In the genomic region with DNA sequence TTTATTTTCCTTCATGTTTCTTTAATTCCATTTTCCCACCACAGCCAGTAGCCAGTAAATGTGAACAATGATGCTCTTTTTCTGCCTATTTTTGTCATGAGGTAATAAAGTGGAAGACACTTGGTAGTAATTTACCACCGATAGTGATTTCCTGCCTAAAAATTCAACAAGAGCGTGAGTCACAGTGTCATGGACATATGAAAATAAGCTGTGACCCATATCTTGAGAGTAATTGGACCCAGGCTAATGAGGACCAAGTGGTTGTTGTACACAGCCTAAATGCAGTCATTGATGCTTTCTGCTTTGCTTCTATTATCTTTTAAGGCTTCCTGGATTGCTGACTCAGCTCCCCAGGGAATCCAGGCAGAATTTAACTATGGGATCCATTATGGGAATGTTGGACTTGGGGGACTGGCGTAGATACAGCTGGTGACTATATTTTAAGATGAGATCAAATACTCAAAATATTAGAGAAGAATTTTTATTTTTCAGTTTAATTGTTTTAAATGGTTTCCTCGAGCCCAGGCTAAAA, we compare ENCODE assay signal across 14 cellular contexts.
"Had no signal": no experiment of that assay in that cellular context is flagged by ENCODE, and none has a peak within 500 bp of the region (broad histone marks: within the 10 kb centered on the region; RNA-seq: fewer than 3 reads in every experiment).

No MANE protein-coding gene starts in this region.

- H3K4me1 ChIP-seq: esophagus muscularis mucosa, left ventricle myocardium inferior, psoas muscle, sigmoid colon had no signal

- H3K27me3 Mint-ChIP-seq: activated naive CD8-positive, alpha-beta T cell; memory B cell; T-helper 17 cell had no signal

- H3K4me3 Mint-ChIP-seq: activated naive CD8-positive, alpha-beta T cell; activated T-cell treated with anti-CD3 and anti-CD28 coated beads, Interleukin-2, amount 50 U/mL, for 4 hours; memory B cell; nephron; T-helper 17 cell had no signal

- H3K9me3 ChIP-seq: esophagus muscularis mucosa, left ventricle myocardium inferior, psoas muscle, sigmoid colon had no signal

- H3K4me1 Mint-ChIP-seq: memory B cell, nephron, T-helper 17 cell had no signal

- H3K9me3 Mint-ChIP-seq: nephron had no signal

- H3K36me3 Mint-ChIP-seq: activated naive CD8-positive, alpha-beta T cell; memory B cell had no signal

- H3K4me3 ChIP-seq: esophagus muscularis mucosa, left ventricle myocardium inferior, psoas muscle, sigmoid colon had no signal

- H3K27ac Mint-ChIP-seq: activated naive CD8-positive, alpha-beta T cell; memory B cell; nephron; T-helper 17 cell had no signal

- H3K27ac ChIP-seq: esophagus muscularis mucosa, left ventricle myocardium inferior, psoas muscle, sigmoid colon had no signal

- DNase-seq: activated CD4-positive, alpha-beta T cell treated with anti-CD3 and anti-CD28 coated beads, Interleukin-2, amount 50 U/mL, for 1 hour; activated gamma-delta T cell; activated T-cell treated with anti-CD3 and anti-CD28 coated beads, Interleukin-2, amount 50 U/mL, for 4 hours; foreskin melanocyte; left ventricle myocardium inferior; psoas muscle; sigmoid colon; stimulated activated CD4-positive, alpha-beta T cell treated with anti-CD3 and anti-CD28 coated beads, Interleukin-12 subunit alpha, Interleukin-12 subunit beta, amount 100 ng/mL, for 4 hours; stimulated activated naive CD4-positive, alpha-beta T cell treated with Interleukin-2 at 50 U/mL for 16 hours; T-helper 17 cell had no signal

- H3K27me3 ChIP-seq: esophagus muscularis mucosa, sigmoid colon had no signal

- H3K36me3 ChIP-seq: esophagus muscularis mucosa, left ventricle myocardium inferior, sigmoid colon had no signal

- ATAC-seq: activated T-cell treated with anti-CD3 and anti-CD28 coated beads, Interleukin-2, amount 50 U/mL, for 4 hours; psoas muscle; T-helper 17 cell had no signal
